In genomic region chr4:1579834-1580686, GRCh38 we compare ENCODE assay signal across 8 cellular contexts.
DNase-seq lines count a peak whose midpoint lies in the region; ATAC-seq and TF ChIP-seq lines count a peak whose summit lies in the region.

No MANE protein-coding gene starts in this region.

- H3K9me3 Mint-ChIP-seq in T-helper 1 cell treated with Interleukin-12 subunit alpha and Interleukin-12 subunit beta and Interleukin-4 antibody, amounts not matched to agents 30 μg/mL and 1 μg/mL, for 36 hours, result peaks cover 4% of the 10 kb centered on the region

- H3K9ac ChIP-seq in HUES6 (ENCODE audit: low read length) (no peak overlapping the region), skeletal muscle satellite cell (ENCODE audit: low read depth, low read length) (peak overlapping the region; percentile 79)

- H3K27me3 Mint-ChIP-seq in T-helper 1 cell treated with Interleukin-12 subunit alpha and Interleukin-12 subunit beta and Interleukin-4 antibody, amounts not matched to agents 30 μg/mL and 1 μg/mL, for 36 hours (ENCODE audit: low read depth), result no peaks in the 10 kb centered on the region

- H3K27ac ChIP-seq in HUES6 (ENCODE audit: low read depth, low read length) (no peak overlapping the region), ascending aorta (peak overlapping the region; percentile 63 to 74)

- intact Hi-C loops in ascending aorta (cut with DNase I), result loop anchor here (1.0 to 5.0 kb wide), 5 partner anchors 105 to 331 kb away; partner anchors contain the start of genes CTBP1, FAM53A, NSD2 and SLBP

- H3K27ac Mint-ChIP-seq in T-helper 1 cell treated with Interleukin-12 subunit alpha and Interleukin-12 subunit beta and Interleukin-4 antibody, amounts not matched to agents 30 μg/mL and 1 μg/mL, for 36 hours, result peak overlapping the region; percentile 57

- H3K9me3 ChIP-seq in HUES6 (ENCODE audit: control insufficient read depth, insufficient read depth, low read depth, low read length) (peaks cover 3% of the 10 kb centered on the region; the same call in 1 of the 2 replicates), ascending aorta (no peaks in the 10 kb centered on the region), skeletal muscle satellite cell (replicated peaks; ENCODE audit: low read length) (no peaks in the 10 kb centered on the region)

- H3K4me3 Mint-ChIP-seq in T-helper 1 cell treated with Interleukin-12 subunit alpha and Interleukin-12 subunit beta and Interleukin-4 antibody, amounts not matched to agents 30 μg/mL and 1 μg/mL, for 36 hours, result peak overlapping the region; percentile 61

- peak; percentile 46 to 90 for DNase-seq in NCI-H526 (lab: John Stamatoyannopoulos, UW)
- DNase-seq in NCI-H526 treated with DMSO at 0.1 percent for 48 hours (lab: John Stamatoyannopoulos, UW), result no peak
- peak; percentile 24 to 95 for DNase-seq in ascending aorta (ENCODE audit: low spot score in 2 of 2)
- DNase-seq in hypothalamus (lab: John Stamatoyannopoulos, UW), result peak in 27 of 51 donors; percentile 6 to 73 (median 41)

- H3K4me2 ChIP-seq in skeletal muscle satellite cell (ENCODE audit: low read length), result peak overlapping the region; percentile 98

- ATAC-seq in GM18517 (IDR thresholded peaks at IDR 0.05; ENCODE audit: unreplicated experiment), result no peak

- no peaks in the 10 kb centered on the region for H3K36me3 ChIP-seq in HUES6 (ENCODE audit: control insufficient read depth, insufficient read depth, low read length)
- no peaks in the 10 kb centered on the region for H3K36me3 ChIP-seq in ascending aorta
- no peaks in the 10 kb centered on the region for H3K36me3 ChIP-seq in skeletal muscle satellite cell (ENCODE audit: insufficient read depth, low read length)

- H3K36me3 Mint-ChIP-seq in T-helper 1 cell treated with Interleukin-12 subunit alpha and Interleukin-12 subunit beta and Interleukin-4 antibody, amounts not matched to agents 30 μg/mL and 1 μg/mL, for 36 hours (ENCODE audit: low read depth), result no peaks in the 10 kb centered on the region

- peaks cover 11% of the 10 kb centered on the region; the same call in 1 of the 2 replicates for H3K27me3 ChIP-seq in HUES6 (ENCODE audit: control insufficient read depth, insufficient read depth, low read length)
- no peaks in the 10 kb centered on the region for H3K27me3 ChIP-seq in ascending aorta
- peaks cover 21% of the 10 kb centered on the region for H3K27me3 ChIP-seq in skeletal muscle satellite cell (ENCODE audit: control insufficient read depth, insufficient read depth, low read length)

- H3K4me1 ChIP-seq in HUES6 (ENCODE audit: control insufficient read depth, insufficient read depth, low read length) (peaks cover 22% of the 10 kb centered on the region), ascending aorta (peaks cover 4% of the 10 kb centered on the region in 2 donors), skeletal muscle satellite cell (ENCODE audit: control insufficient read depth, insufficient read depth, low read length) (no peaks in the 10 kb centered on the region)

- H3K4me1 Mint-ChIP-seq in T-helper 1 cell treated with Interleukin-12 subunit alpha and Interleukin-12 subunit beta and Interleukin-4 antibody, amounts not matched to agents 30 μg/mL and 1 μg/mL, for 36 hours (ENCODE audit: low read depth), result peaks cover 3% of the 10 kb centered on the region

- peak overlapping the region; percentile 81 for H3K4me3 ChIP-seq in HUES6 (ENCODE audit: low read depth, low read length)
- H3K4me3 ChIP-seq in ascending aorta, result peak overlapping the region; percentile 58 to 95
- H3K4me3 ChIP-seq in skeletal muscle satellite cell (ENCODE audit: low read length), result peak overlapping the region; percentile 79

- TF ChIP-seq CTCF in ascending aorta (IDR thresholded peaks at IDR 0.05), result no peak
